In genomic region chr15:40256642-40257235, GRCh38 we compare ENCODE assay signal across 1 cellular context.
TF ChIP-seq lines count a peak whose summit lies in the region.

No MANE protein-coding gene starts in this region.

TF ChIP-seq in IMR-90, 13 proteins besides CTCF, POLR2A, EP300 and RAD21:
- TF ChIP-seq MAZ (IDR thresholded peaks at IDR 0.05; ENCODE audit: borderline replicate concordance, low read depth, low read length) (no peak), BHLHE40 (IDR thresholded peaks at IDR 0.05; ENCODE audit: low read depth, low read length) (no peak), NFE2L2 (IDR thresholded peaks at IDR 0.05; ENCODE audit: low read depth, low read length) (no peak), FOS (IDR thresholded peaks at IDR 0.05; ENCODE audit: low read depth, low read length) (no peak), CHD1 (IDR thresholded peaks at IDR 0.05; ENCODE audit: low read depth, low read length) (no peak), SMC3 (IDR thresholded peaks at IDR 0.05; ENCODE audit: low read depth, low read length) (no peak), MAFK (IDR thresholded peaks at IDR 0.05; ENCODE audit: low read depth, low read length) (no peak), RFX5 (IDR thresholded peaks at IDR 0.05; ENCODE audit: low read depth, low read length) (no peak), RCOR1 (IDR thresholded peaks at IDR 0.05; ENCODE audit: insufficient replicate concordance, low read length) (no peak), MXI1 (IDR thresholded peaks at IDR 0.05; ENCODE audit: borderline replicate concordance, low read depth, low read length) (no peak), CEBPB (IDR thresholded peaks at IDR 0.05; ENCODE audit: low read depth, low read length) (no peak)
- TF ChIP-seq, protein P1, sequence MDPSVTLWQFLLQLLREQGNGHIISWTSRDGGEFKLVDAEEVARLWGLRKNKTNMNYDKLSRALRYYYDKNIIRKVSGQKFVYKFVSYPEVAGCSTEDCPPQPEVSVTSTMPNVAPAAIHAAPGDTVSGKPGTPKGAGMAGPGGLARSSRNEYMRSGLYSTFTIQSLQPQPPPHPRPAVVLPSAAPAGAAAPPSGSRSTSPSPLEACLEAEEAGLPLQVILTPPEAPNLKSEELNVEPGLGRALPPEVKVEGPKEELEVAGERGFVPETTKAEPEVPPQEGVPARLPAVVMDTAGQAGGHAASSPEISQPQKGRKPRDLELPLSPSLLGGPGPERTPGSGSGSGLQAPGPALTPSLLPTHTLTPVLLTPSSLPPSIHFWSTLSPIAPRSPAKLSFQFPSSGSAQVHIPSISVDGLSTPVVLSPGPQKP (IDR thresholded peaks at IDR 0.05; ENCODE audit: borderline replicate concordance, low read depth, low read length): no peak
- TF ChIP-seq, protein P2, sequence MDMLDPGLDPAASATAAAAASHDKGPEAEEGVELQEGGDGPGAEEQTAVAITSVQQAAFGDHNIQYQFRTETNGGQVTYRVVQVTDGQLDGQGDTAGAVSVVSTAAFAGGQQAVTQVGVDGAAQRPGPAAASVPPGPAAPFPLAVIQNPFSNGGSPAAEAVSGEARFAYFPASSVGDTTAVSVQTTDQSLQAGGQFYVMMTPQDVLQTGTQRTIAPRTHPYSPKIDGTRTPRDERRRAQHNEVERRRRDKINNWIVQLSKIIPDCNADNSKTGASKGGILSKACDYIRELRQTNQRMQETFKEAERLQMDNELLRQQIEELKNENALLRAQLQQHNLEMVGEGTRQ (IDR thresholded peaks at IDR 0.05; ENCODE audit: low read depth, low read length): no peak
